Comparison of ENCODE assay signal across 1 cellular context in the genomic region with DNA sequence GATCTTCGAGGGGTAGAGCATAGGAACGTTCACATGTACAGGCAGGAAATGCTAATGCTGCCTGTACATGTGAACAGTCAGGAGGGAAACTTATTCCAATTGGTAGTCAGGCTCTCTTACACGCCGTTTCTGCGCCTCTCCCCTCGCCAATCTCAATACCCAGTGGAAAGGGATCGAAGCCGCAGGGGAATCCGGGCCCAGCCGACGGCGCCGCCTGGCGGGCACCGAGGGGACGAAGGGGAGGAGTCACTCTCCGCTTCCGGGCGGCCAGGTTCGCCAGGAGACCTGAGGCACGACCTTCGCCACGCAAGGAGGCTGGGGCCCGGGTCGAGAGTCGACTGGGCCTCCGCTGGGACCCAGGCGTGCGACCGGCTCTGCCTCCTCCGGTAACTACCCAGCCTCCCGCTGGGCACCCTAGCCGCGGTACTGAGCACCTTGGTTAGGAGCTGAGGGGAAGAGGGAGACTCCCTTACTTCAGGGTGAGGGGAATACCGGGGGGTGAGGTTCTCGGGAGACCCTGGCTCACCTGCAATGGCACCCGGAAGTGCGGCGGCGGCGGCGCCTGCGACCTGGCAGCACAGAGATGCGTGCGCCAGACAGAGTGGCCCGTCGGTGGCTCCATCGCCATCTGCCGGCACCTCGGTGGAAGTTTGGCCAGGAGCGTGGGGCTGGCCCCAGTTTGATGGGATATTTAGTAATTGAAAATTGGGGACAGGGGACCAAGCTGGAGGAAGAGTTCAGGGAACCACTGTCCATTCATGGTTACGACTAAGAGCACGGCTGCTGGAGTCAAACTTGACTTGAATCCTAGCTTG.
TF ChIP-seq lines count a peak whose summit lies in the region.

PIGO (minus strand) TSS at position 557 of the 815 bp plus-strand sequence. CDS start 1,026 bp downstream, outside the sequence.

TF ChIP-seq in K562, 482 proteins besides CTCF, POLR2A, EP300 and RAD21 (continued from another document and continues in another):
- TF ChIP-seq REST (CRISPR knock-in tag; IDR thresholded peaks at IDR 0.05; ENCODE audit: low read depth) (peak; percentile 55; the same call in 1 of the 2 replicates), ZNF174 (CRISPR knock-in tag; IDR thresholded peaks at IDR 0.05) (no peak), SMAD3 (CRISPR knock-in tag; conservative IDR thresholded peaks at IDR 0.05) (no peak), KDM4B (IDR thresholded peaks at IDR 0.05; ENCODE audit: borderline replicate concordance in 2 of 2, low read depth in 1 of 2) (peak in 1 of 2 experiments; percentile 59; a peak in 1 of 4 replicates), SOX6 (IDR thresholded peaks at IDR 0.05) (peak; percentile 37; the same call in 1 of the 2 replicates), KLF1 (tag; IDR thresholded peaks at IDR 0.05) (0 out of 2 replicates have a peak, but pooled peaks have one; percentile 50), ZBTB11 (CRISPR knock-in tag; IDR thresholded peaks at IDR 0.05) (peak in 2 of 3 experiments; percentile 75 to 92; a peak in 4 of 6 replicates), ZNF408 (CRISPR knock-in tag; IDR thresholded peaks at IDR 0.05; ENCODE audit: low read depth) (no peak), CREB1 (IDR thresholded peaks at IDR 0.05) (peak; percentile 38; the same call in 1 of the 2 replicates), CREB1 (CRISPR knock-in tag; IDR thresholded peaks at IDR 0.05) (no peak), SNIP1 (IDR thresholded peaks at IDR 0.05; ENCODE audit: low read depth) (peak; percentile 82), RBFOX2 (IDR thresholded peaks at IDR 0.05; ENCODE audit: low read depth, low read length) (peak; percentile 90), TAL1 (IDR thresholded peaks at IDR 0.05) (no peak), MXI1 (IDR thresholded peaks at IDR 0.05; ENCODE audit: low read depth, low read length) (0 out of 2 replicates have a peak, but pooled peaks have one; percentile 8), CEBPG (CRISPR knock-in tag; IDR thresholded peaks at IDR 0.05) (0 out of 2 replicates have a peak, but pooled peaks have one; percentile 23), CEBPG (tag; conservative IDR thresholded peaks at IDR 0.05 in 1 of 2, IDR thresholded peaks at IDR 0.05 in 1 of 2) (no peak), CBX5 (IDR thresholded peaks at IDR 0.05; ENCODE audit: borderline replicate concordance, low read depth) (no peak), KLF13 (tag; IDR thresholded peaks at IDR 0.05; ENCODE audit: borderline replicate concordance, low read depth) (0 out of 2 replicates have a peak, but pooled peaks have one; percentile 31), SMC3 (conservative IDR thresholded peaks at IDR 0.05; ENCODE audit: insufficient read depth, low read depth, low read length) (peak; percentile 49; the same call in 1 of the 2 replicates), VEZF1 (CRISPR knock-in tag; IDR thresholded peaks at IDR 0.05) (peak; percentile 57; the same call in 1 of the 2 replicates), ETV1 (tag; conservative IDR thresholded peaks at IDR 0.05; ENCODE audit: low read depth) (0 out of 2 replicates have a peak, but pooled peaks have one; percentile 79), NRF1 (conservative IDR thresholded peaks at IDR 0.05 in 1 of 2, IDR thresholded peaks at IDR 0.05 in 1 of 2) (peak; percentile 76 to 82), FOXJ2 (tag; IDR thresholded peaks at IDR 0.05) (no peak), L3MBTL2 (IDR thresholded peaks at IDR 0.05) (peak; percentile 53), BRD4 (IDR thresholded peaks at IDR 0.05) (peak; percentile 91; the same call in 1 of the 2 replicates), ZBTB17 (CRISPR knock-in tag; IDR thresholded peaks at IDR 0.05) (0 out of 2 replicates have a peak, but pooled peaks have one; percentile 28), SMARCB1 (IDR thresholded peaks at IDR 0.05; ENCODE audit: insufficient read length, low read depth) (no peak), HMGXB4 (CRISPR knock-in tag; IDR thresholded peaks at IDR 0.05) (peak; percentile 77; the same call in 1 of the 2 replicates), ZNF512 (tag; IDR thresholded peaks at IDR 0.05) (no peak), SREBF1 (IDR thresholded peaks at IDR 0.05; ENCODE audit: borderline replicate concordance, low read depth, low read length) (no peak)
- TF ChIP-seq, protein P1, sequence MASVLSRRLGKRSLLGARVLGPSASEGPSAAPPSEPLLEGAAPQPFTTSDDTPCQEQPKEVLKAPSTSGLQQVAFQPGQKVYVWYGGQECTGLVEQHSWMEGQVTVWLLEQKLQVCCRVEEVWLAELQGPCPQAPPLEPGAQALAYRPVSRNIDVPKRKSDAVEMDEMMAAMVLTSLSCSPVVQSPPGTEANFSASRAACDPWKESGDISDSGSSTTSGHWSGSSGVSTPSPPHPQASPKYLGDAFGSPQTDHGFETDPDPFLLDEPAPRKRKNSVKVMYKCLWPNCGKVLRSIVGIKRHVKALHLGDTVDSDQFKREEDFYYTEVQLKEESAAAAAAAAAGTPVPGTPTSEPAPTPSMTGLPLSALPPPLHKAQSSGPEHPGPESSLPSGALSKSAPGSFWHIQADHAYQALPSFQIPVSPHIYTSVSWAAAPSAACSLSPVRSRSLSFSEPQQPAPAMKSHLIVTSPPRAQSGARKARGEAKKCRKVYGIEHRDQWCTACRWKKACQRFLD (CRISPR knock-in tag; IDR thresholded peaks at IDR 0.05), result 0 out of 2 replicates have a peak, but pooled peaks have one; percentile 46
- TF ChIP-seq, protein P2, sequence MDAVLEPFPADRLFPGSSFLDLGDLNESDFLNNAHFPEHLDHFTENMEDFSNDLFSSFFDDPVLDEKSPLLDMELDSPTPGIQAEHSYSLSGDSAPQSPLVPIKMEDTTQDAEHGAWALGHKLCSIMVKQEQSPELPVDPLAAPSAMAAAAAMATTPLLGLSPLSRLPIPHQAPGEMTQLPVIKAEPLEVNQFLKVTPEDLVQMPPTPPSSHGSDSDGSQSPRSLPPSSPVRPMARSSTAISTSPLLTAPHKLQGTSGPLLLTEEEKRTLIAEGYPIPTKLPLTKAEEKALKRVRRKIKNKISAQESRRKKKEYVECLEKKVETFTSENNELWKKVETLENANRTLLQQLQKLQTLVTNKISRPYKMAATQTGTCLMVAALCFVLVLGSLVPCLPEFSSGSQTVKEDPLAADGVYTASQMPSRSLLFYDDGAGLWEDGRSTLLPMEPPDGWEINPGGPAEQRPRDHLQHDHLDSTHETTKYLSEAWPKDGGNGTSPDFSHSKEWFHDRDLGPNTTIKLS (IDR thresholded peaks at IDR 0.05; ENCODE audit: borderline replicate concordance, low read depth), result peak; percentile 86
- TF ChIP-seq, protein P3, sequence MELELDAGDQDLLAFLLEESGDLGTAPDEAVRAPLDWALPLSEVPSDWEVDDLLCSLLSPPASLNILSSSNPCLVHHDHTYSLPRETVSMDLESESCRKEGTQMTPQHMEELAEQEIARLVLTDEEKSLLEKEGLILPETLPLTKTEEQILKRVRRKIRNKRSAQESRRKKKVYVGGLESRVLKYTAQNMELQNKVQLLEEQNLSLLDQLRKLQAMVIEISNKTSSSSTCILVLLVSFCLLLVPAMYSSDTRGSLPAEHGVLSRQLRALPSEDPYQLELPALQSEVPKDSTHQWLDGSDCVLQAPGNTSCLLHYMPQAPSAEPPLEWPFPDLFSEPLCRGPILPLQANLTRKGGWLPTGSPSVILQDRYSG (tag; conservative IDR thresholded peaks at IDR 0.05; ENCODE audit: low read depth), result no peak
- TF ChIP-seq, protein P4, sequence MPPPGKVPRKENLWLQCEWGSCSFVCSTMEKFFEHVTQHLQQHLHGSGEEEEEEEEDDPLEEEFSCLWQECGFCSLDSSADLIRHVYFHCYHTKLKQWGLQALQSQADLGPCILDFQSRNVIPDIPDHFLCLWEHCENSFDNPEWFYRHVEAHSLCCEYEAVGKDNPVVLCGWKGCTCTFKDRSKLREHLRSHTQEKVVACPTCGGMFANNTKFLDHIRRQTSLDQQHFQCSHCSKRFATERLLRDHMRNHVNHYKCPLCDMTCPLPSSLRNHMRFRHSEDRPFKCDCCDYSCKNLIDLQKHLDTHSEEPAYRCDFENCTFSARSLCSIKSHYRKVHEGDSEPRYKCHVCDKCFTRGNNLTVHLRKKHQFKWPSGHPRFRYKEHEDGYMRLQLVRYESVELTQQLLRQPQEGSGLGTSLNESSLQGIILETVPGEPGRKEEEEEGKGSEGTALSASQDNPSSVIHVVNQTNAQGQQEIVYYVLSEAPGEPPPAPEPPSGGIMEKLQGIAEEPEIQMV (tag; conservative IDR thresholded peaks at IDR 0.05; ENCODE audit: low read depth), result no peak
- TF ChIP-seq, protein P5, sequence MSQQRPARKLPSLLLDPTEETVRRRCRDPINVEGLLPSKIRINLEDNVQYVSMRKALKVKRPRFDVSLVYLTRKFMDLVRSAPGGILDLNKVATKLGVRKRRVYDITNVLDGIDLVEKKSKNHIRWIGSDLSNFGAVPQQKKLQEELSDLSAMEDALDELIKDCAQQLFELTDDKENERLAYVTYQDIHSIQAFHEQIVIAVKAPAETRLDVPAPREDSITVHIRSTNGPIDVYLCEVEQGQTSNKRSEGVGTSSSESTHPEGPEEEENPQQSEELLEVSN (IDR thresholded peaks at IDR 0.05; ENCODE audit: borderline replicate concordance in 1 of 2, extremely low read depth in 1 of 2, insufficient read depth in 1 of 2, insufficient read length in 1 of 2, low read depth in 1 of 2, low read length in 1 of 2, poor library complexity in 1 of 2, severe bottlenecking in 1 of 2), result peak; percentile 27 to 61
